Comparison of ENCODE assay signal across 8 cellular contexts in the genomic region with DNA sequence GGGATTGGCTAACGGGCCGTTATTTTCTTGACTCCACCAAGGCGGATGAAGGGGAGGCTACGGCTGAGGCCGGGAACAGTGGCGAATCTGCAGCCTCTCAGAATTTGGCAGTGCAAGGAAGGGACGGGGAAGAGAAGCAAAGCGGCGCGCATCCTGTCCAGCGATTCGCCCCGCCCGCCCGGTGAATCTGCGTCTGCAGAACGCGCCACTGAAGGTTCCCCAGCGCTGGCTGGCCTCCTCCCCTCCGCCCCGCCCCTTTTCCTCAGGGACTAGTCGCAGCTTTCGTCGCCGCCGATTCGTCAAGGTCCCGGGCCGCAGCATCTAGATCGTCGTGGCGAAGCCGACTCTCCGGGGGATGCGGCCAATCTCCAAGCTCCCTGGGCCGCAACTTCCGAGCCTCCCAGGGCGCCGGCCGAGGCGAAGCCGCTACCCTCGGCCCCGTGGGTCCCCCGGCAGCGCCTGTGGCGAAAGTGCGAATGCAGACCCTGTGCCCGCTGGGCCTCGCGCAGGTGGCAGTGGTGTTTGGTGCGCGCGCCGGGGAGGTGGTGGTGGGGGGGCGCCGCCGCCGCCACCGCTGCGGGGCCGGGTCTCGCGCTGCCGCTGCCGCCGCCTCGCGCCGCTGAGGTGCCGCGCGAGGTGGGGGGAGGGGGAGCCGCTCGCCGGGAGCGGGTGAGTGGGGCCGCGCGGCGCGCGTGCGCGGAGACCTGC. TPM values are rescaled to one million over a fixed set of nuclear protein-coding genes. Genes with fewer than 3 reads are reported as not detected.
DNase-seq lines count a peak whose midpoint lies in the region; ATAC-seq and TF ChIP-seq lines count a peak whose summit lies in the region.

Gene SETD1A (plus strand): TSS at position 299 of the 708 bp plus-strand sequence. CDS start 978 bp downstream, outside the sequence.

- no peaks in the 10 kb centered on the region for H3F3A ChIP-seq in PC-3 (ENCODE audit: low read length, unreplicated experiment)

- H3K27me3 ChIP-seq in PC-3 (ENCODE audit: low read length) (no peaks in the 10 kb centered on the region), mucosa of rectum (ENCODE audit: control insufficient read depth in 2 of 2, insufficient read depth in 2 of 2, low read length in 2 of 2) (no peaks in the 10 kb centered on the region)

- H3K9me3 ChIP-seq in PC-3 (ENCODE audit: low read length), result no peaks in the 10 kb centered on the region
- H3K9me3 ChIP-seq in mucosa of rectum (ENCODE audit: control insufficient read depth in 2 of 2, low read length in 2 of 2), result no peaks in the 10 kb centered on the region

- ATAC-seq in GM21723 (IDR thresholded peaks at IDR 0.05; ENCODE audit: unreplicated experiment) (peak; percentile 74), PC-3 (peak; percentile 81)

- H3K9ac ChIP-seq in PC-3 (ENCODE audit: low read length) (peak within 1 kb of the TSS; percentile 97), mucosa of rectum (ENCODE audit: low read depth in 1 of 2, low read length in 2 of 2) (peak within 1 kb of the TSS; percentile 92 to 94)

- in situ Hi-C loops in KBM-7 (cut with MboI; ENCODE audit: low pct_unique_long_range_greater_than_20kb, low sequenced_read_pairs), result no loop called here

- intact Hi-C loops in PC-3 (cut with micrococcal nuclease), result no loop called here

- H3K4me3 ChIP-seq in PC-3 (ENCODE audit: low read length) (peak within 1 kb of the TSS; percentile 85), epithelial cell of proximal tubule (ENCODE audit: low read depth, low read length) (peak within 1 kb of the TSS; percentile 82), mucosa of rectum (ENCODE audit: low read length in 2 of 2) (peak within 1 kb of the TSS; percentile 88 to 95)

- H3K9me2 ChIP-seq in PC-3 (replicated peaks; ENCODE audit: low read length), result no peaks in the 10 kb centered on the region

- peak within 1 kb of the TSS; percentile 99 for H2AFZ ChIP-seq in PC-3 (ENCODE audit: low read length)

- H3K27ac ChIP-seq in PC-3 (ENCODE audit: low read length), result peak within 1 kb of the TSS; percentile 82
- peak within 1 kb of the TSS; percentile 93 to 95 for H3K27ac ChIP-seq in mucosa of rectum (ENCODE audit: low read depth in 2 of 2, low read length in 2 of 2)

- peak within 1 kb of the TSS; percentile 96 for H3K4me2 ChIP-seq in PC-3 (ENCODE audit: low read length)

- H3K4me1 ChIP-seq in PC-3 (ENCODE audit: insufficient read depth, low read length) (peaks cover 6% of the 10 kb centered on the region), mucosa of rectum (ENCODE audit: control insufficient read depth in 2 of 2, insufficient read depth in 2 of 2, low read length in 2 of 2) (peaks cover 9 to 15% of the 10 kb centered on the region in 2 donors)

- CTCF ChIA-PET in PC-3 (lab: Charles Lee), result no interaction called here

- TSS peak; percentile 25 for BruUV-seq in PC-3 (replicated peaks; lab: Mats Ljungman, UMichigan)

- H3K36me3 ChIP-seq in PC-3 (ENCODE audit: low read depth, low read length), result peaks cover 23% of the 10 kb centered on the region
- peaks cover 22 to 30% of the 10 kb centered on the region in 2 donors for H3K36me3 ChIP-seq in mucosa of rectum (ENCODE audit: control insufficient read depth in 2 of 2, insufficient read depth in 2 of 2, low read length in 2 of 2)

- POLR2A ChIA-PET in PC-3 (lab: Charles Lee; ENCODE audit: unreplicated experiment), result no interaction called here

- peaks cover 21% of the 10 kb centered on the region for H3K79me2 ChIP-seq in PC-3 (ENCODE audit: low read length)

- H4K20me1 ChIP-seq in PC-3 (ENCODE audit: low read length), result no peaks in the 10 kb centered on the region

- no peak for TF ChIP-seq CTCF in PC-3 (conservative IDR thresholded peaks at IDR 0.05; ENCODE audit: low read depth, low read length)
- TF ChIP-seq CTCF in epithelial cell of proximal tubule (conservative IDR thresholded peaks at IDR 0.05; ENCODE audit: low read depth, low read length), result no peak

- DNase-seq in DMS153 treated with DMSO at 0.1 percent for 48 hours (lab: John Stamatoyannopoulos, UW; ENCODE audit: unreplicated experiment), result peak; percentile 76
- DNase-seq in KBM-7, result peak; percentile 95
- DNase-seq in PC-3, result peak; percentile 80
- peak; percentile 95 for DNase-seq in activated T-cell treated with anti-CD3 and anti-CD28 coated beads, Interleukin-2, amount 50 U/mL, for 1 hour
- peak; percentile 52 for DNase-seq in epithelial cell of proximal tubule (ENCODE audit: low read depth)
- DNase-seq in stimulated activated CD8-positive, alpha-beta memory T cell treated with anti-CD3 and anti-CD28 coated beads, Interleukin-4, amount 100 ng/mL, for 24 hours (ENCODE audit: low read depth), result peak; percentile 95

RNA-seq across cellular contexts. Expression of gene SETD1A, which starts in this region (rescaled TPM):
- total RNA-seq in PC-3 (2014; rRNA removed) (7.9 and 8.6 TPM in 2 replicates), epithelial cell of proximal tubule (4.7 and 5.5 TPM in 2 replicates)

Comparison
In these comparisons a context has a peak if more than half of its experiments do, and no peak if none do; other contexts are left out.
1. Peak in every context shown above with its lines: DNase-seq, ATAC-seq, H3K4me3 ChIP-seq and H3K27ac ChIP-seq.